1 cellular context compared by ENCODE assay signal in genomic region chr22:25167082-25167481, GRCh38.
TF ChIP-seq lines count a peak whose summit lies in the region.

No MANE protein-coding gene starts in this region.

TF ChIP-seq in HepG2, 621 proteins besides CTCF, POLR2A, EP300 and RAD21:
- TF ChIP-seq, protein P1, sequence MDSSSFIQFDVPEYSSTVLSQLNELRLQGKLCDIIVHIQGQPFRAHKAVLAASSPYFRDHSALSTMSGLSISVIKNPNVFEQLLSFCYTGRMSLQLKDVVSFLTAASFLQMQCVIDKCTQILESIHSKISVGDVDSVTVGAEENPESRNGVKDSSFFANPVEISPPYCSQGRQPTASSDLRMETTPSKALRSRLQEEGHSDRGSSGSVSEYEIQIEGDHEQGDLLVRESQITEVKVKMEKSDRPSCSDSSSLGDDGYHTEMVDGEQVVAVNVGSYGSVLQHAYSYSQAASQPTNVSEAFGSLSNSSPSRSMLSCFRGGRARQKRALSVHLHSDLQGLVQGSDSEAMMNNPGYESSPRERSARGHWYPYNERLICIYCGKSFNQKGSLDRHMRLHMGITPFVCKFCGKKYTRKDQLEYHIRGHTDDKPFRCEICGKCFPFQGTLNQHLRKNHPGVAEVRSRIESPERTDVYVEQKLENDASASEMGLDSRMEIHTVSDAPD (CRISPR knock-in tag; IDR thresholded peaks at IDR 0.05), result no peak
- TF ChIP-seq CREB1 (IDR thresholded peaks at IDR 0.05) (0 out of 2 replicates have a peak, but pooled peaks have one; percentile 27), CREB1 (CRISPR knock-in tag; IDR thresholded peaks at IDR 0.05) (no peak), PPARG (CRISPR knock-in tag; conservative IDR thresholded peaks at IDR 0.05) (0 out of 2 replicates have a peak, but pooled peaks have one; percentile 40), FOSL2 (CRISPR knock-in tag; IDR thresholded peaks at IDR 0.05) (peak; percentile 25; the same call in 1 of the 2 replicates)
